Comparison of ENCODE assay signal across 9 cellular contexts in genomic region chr1:162003061-162003824, GRCh38. TPM values are rescaled to one million over a fixed set of nuclear protein-coding genes. Genes with fewer than 3 reads are reported as not detected.
DNase-seq lines count a peak whose midpoint lies in the region; ATAC-seq and FAIRE-seq lines count a peak whose summit lies in the region.
"Had no signal": no experiment of that assay in that cellular context is flagged by ENCODE, and none has a peak within 500 bp of the region (broad histone marks: within the 10 kb centered on the region; RNA-seq: fewer than 3 reads in every experiment).

No MANE protein-coding gene starts in this region.

- H3K4me3 ChIP-seq in HAP-1 = no peak overlapping the region

- no peaks in the 10 kb centered on the region for H3K27me3 ChIP-seq in HAP-1 (ENCODE audit: low read depth)

- no peak for ATAC-seq in HG02885 (IDR thresholded peaks at IDR 0.05; ENCODE audit: poor library complexity, unreplicated experiment)

- no peaks in the 10 kb centered on the region for H3K9me3 ChIP-seq in HAP-1

- peak; percentile 94 for FAIRE-seq in RCC 7860 (lab: Jason Lieb, UNC)

- in situ Hi-C loops in HAP-1 (cut with MboI; ENCODE audit: low sequenced_read_pairs) = no loop called here

- no peaks in the 10 kb centered on the region for H3K36me3 ChIP-seq in HAP-1 (replicated peaks)

- peak; percentile 99 for DNase-seq in Daoy (ENCODE audit: low read depth)
- peak; percentile 96 for DNase-seq in RCC 7860 (ENCODE audit: low spot score)
- DNase-seq in fibroblast of peridontal ligament (ENCODE audit: extremely low read depth) = peak; percentile 100
- DNase-seq in posterior vena cava (ENCODE audit: low spot score) = peak; percentile 96
- DNase-seq in HAP-1 (ENCODE audit: low spot score in 2 of 2) = no peak
- DNase-seq in NCI-H1417 treated with DMSO at 0.1 percent for 48 hours (lab: John Stamatoyannopoulos, UW) = no peak
- no peak for DNase-seq in NCI-H2196 treated with DMSO at 0.1 percent for 48 hours (lab: John Stamatoyannopoulos, UW; ENCODE audit: unreplicated experiment)
- DNase-seq: activated T-cell treated with anti-CD3 and anti-CD28 coated beads for 4 hours had no signal

- no peaks in the 10 kb centered on the region for H3K4me1 ChIP-seq in HAP-1

- intact Hi-C loops in posterior vena cava (cut with DNase I) = no loop called here

RNA-seq across cellular contexts. Expression of gene OLFML2B, which starts 20.4 kb away (rescaled TPM):
- total RNA-seq in Daoy (2014; rRNA removed; shearing (Covaris generic)) = 0.21 and 0.29 TPM in 2 replicates
- 10 to 100 TPM; 30.8 to 49.7 TPM for total RNA-seq in posterior vena cava

Comparison
In these comparisons a context has a peak if more than half of its experiments do, and no peak if none do; other contexts are left out.
1. DNase-seq: peak in Daoy (single experiment), RCC 7860 (single experiment), fibroblast of peridontal ligament (single experiment) and posterior vena cava (single experiment); none in HAP-1 (0 of 2), NCI-H1417 treated with DMSO at 0.1 percent for 48 hours (single experiment) and NCI-H2196 treated with DMSO at 0.1 percent for 48 hours (single experiment).
2. RNA of gene OLFML2B, which starts 20.4 kb away (total RNA-seq): 30.8 to 49.7 TPM in posterior vena cava; 0.21 to 0.29 TPM in Daoy; every median in the first group is over 10 times any median in the second.